ENCODE assay signal across 16 cellular contexts in genomic region chr10:108545921-108546320, GRCh38.
DNase-seq lines count a peak whose midpoint lies in the region; ATAC-seq and TF ChIP-seq lines count a peak whose summit lies in the region.
"Had no signal": no experiment of that assay in that cellular context is flagged by ENCODE, and none has a peak within 500 bp of the region (broad histone marks: within the 10 kb centered on the region; RNA-seq: fewer than 3 reads in every experiment).

No MANE protein-coding gene starts in this region.

- H3K36me3 Mint-ChIP-seq in activated B cell treated with CpG ODN at 0.5 μM for 24 hours (ENCODE audit: low read depth), result no peaks in the 10 kb centered on the region

- POLR2A ChIA-PET in activated B cell treated with CpG ODN at 0.5 μM for 24 hours (lab: Charles Lee), result no interaction called here

- peak overlapping the region; percentile 15 for H3K4me3 Mint-ChIP-seq in activated B cell treated with CpG ODN at 0.5 μM for 24 hours
- H3K4me3 Mint-ChIP-seq: T-helper 17 cell had no signal

- no peak overlapping the region for H3K27ac Mint-ChIP-seq in activated B cell treated with CpG ODN at 0.5 μM for 24 hours
- H3K27ac Mint-ChIP-seq: T-helper 17 cell had no signal

- ATAC-seq in GM18870 (IDR thresholded peaks at IDR 0.05; ENCODE audit: unreplicated experiment) (peak; percentile 73), GM21529 (IDR thresholded peaks at IDR 0.05; ENCODE audit: unreplicated experiment) (peak; percentile 79), HG03108 (IDR thresholded peaks at IDR 0.05; ENCODE audit: unreplicated experiment) (peak; percentile 65), activated B cell treated with CpG ODN at 0.5 μM for 24 hours (ENCODE audit: low read depth) (no peak)
- ATAC-seq: left lobe of liver, T-helper 17 cell had no signal

- 83% methylated on average over 1 of the region's 1 CpG for WGBS in hepatocyte (ENCODE audit: low lambda C conversion rate, missing lambda C conversion rate)

- no peak for DNase-seq in activated B cell treated with CpG ODN at 0.5 μM for 24 hours
- no peak for DNase-seq in hepatocyte (ENCODE audit: low spot score)
- DNase-seq in ascending aorta (ENCODE audit: low spot score in 2 of 2), result no peak
- no peak for DNase-seq in islet precursor cell
- DNase-seq in Ammon's horn (ENCODE audit: low spot score), result no peak
- DNase-seq: activated CD8-positive, alpha-beta memory T cell treated with anti-CD3 and anti-CD28 coated beads, Interleukin-2, amount 50 U/mL, for 4 hours; GOT3; nucleus accumbens; stimulated activated CD4-positive, alpha-beta T cell treated with anti-CD3 and anti-CD28 coated beads, Interleukin-2, amount 100 ng/mL, for 24 hours; T-helper 17 cell had no signal

- H3K79me2 ChIP-seq in hepatocyte, result no peaks in the 10 kb centered on the region

- no peaks in the 10 kb centered on the region for H3K36me3 ChIP-seq in hepatocyte (replicated peaks; ENCODE audit: insufficient read depth, low read depth)
- H3K36me3 ChIP-seq in ascending aorta, result no peaks in the 10 kb centered on the region
- H3K36me3 ChIP-seq: cardiac muscle cell, suprapubic skin had no signal

- no peak overlapping the region for H2AFZ ChIP-seq in hepatocyte

- no peaks in the 10 kb centered on the region for H3K9me3 ChIP-seq in hepatocyte (ENCODE audit: low read depth)
- no peaks in the 10 kb centered on the region for H3K9me3 ChIP-seq in ascending aorta
- H3K9me3 ChIP-seq: suprapubic skin had no signal

- CTCF ChIA-PET in activated B cell treated with CpG ODN at 0.5 μM for 24 hours (lab: Charles Lee), result interaction anchor here (1.0 kb wide), 1 partner anchor 1841 kb away, joined by 3 read pairs; no protein-coding TSS in a partner anchor

- H3K27me3 Mint-ChIP-seq in activated B cell treated with CpG ODN at 0.5 μM for 24 hours, result no peaks in the 10 kb centered on the region
- H3K27me3 Mint-ChIP-seq: T-helper 17 cell had no signal

- H3K4me3 ChIP-seq in hepatocyte (no peak overlapping the region), ascending aorta (no peak overlapping the region)
- H3K4me3 ChIP-seq: cardiac muscle cell, suprapubic skin had no signal

- intact Hi-C loops in activated B cell treated with CpG ODN at 0.5 μM for 24 hours (cut with micrococcal nuclease) (loop anchor here (10.0 kb wide), 1 partner anchor 1309 kb away; no protein-coding TSS in a partner anchor), ascending aorta (cut with DNase I) (no loop called here)

- no peaks in the 10 kb centered on the region for H3K27me3 ChIP-seq in hepatocyte
- no peaks in the 10 kb centered on the region for H3K27me3 ChIP-seq in ascending aorta
- H3K27me3 ChIP-seq: cardiac muscle cell, suprapubic skin had no signal

- H3K27ac ChIP-seq in hepatocyte (no peak overlapping the region), ascending aorta (no peak overlapping the region)
- H3K27ac ChIP-seq: cardiac muscle cell, suprapubic skin had no signal

- H3K4me1 ChIP-seq in hepatocyte (ENCODE audit: insufficient read depth), result no peaks in the 10 kb centered on the region
- H3K4me1 ChIP-seq in ascending aorta, result no peaks in the 10 kb centered on the region
- H3K4me1 ChIP-seq: suprapubic skin had no signal

- H3K4me1 Mint-ChIP-seq in activated B cell treated with CpG ODN at 0.5 μM for 24 hours, result peaks cover 15% of the 10 kb centered on the region
- H3K4me1 Mint-ChIP-seq: T-helper 17 cell had no signal

- H3K4me2 ChIP-seq in hepatocyte, result no peak overlapping the region

- peaks cover 2% of the 10 kb centered on the region for H3K9me3 Mint-ChIP-seq in activated B cell treated with CpG ODN at 0.5 μM for 24 hours

- no peaks in the 10 kb centered on the region for H3K9me2 ChIP-seq in hepatocyte (replicated peaks; ENCODE audit: insufficient read depth)

- TF ChIP-seq CTCF in activated B cell treated with CpG ODN at 0.5 μM for 24 hours (IDR thresholded peaks at IDR 0.05) (no peak), hepatocyte (IDR thresholded peaks at IDR 0.05; ENCODE audit: poor library complexity) (no peak), ascending aorta (IDR thresholded peaks at IDR 0.05) (no peak)

- H4K20me1 ChIP-seq in hepatocyte (ENCODE audit: insufficient read depth, poor library complexity, severe bottlenecking), result no peaks in the 10 kb centered on the region
